21 cellular contexts compared by ENCODE assay signal in genomic region chr20:58838174-58838573, GRCh38. TPM values are rescaled to one million over a fixed set of nuclear protein-coding genes. Genes with fewer than 3 reads are reported as not detected.
"Had no signal": no experiment of that assay in that cellular context is flagged by ENCODE, and none has a peak within 500 bp of the region (broad histone marks: within the 10 kb centered on the region; RNA-seq: fewer than 3 reads in every experiment).

No MANE protein-coding gene starts in this region.

- DNase-seq: activated CD4-positive, alpha-beta T cell treated with anti-CD3 and anti-CD28 coated beads for 48 hours; activated CD8-positive, alpha-beta memory T cell treated with anti-CD3 and anti-CD28 coated beads, Interleukin-2, amount 50 U/mL, for 48 hours; activated naive CD8-positive, alpha-beta T cell treated with anti-CD3 and anti-CD28 coated beads for 36 hours; dermis blood vessel endothelial cell; effector memory CD8-positive, alpha-beta T cell; gastrocnemius medialis; heart left ventricle; lower lobe of right lung; nephron progenitor cell; occipital lobe; right cardiac atrium; small intestine; stimulated activated CD4-positive, alpha-beta T cell treated with anti-CD3 and anti-CD28 coated beads, Interleukin-4, amount 100 ng/mL, for 24 hours; stimulated activated CD8-positive, alpha-beta memory T cell treated with anti-CD3 and anti-CD28 coated beads, Interleukin-4, amount 100 ng/mL, for 48 hours; stimulated activated naive CD8-positive, alpha-beta T cell treated with anti-CD3 and anti-CD28 coated beads, Interleukin-15, Interleukin-2, amounts not matched to agents 100 U/mL and 50 U/mL, for 24 hours; transverse colon had no signal

- H3K27ac ChIP-seq: breast epithelium, epithelial cell of prostate, gastrocnemius medialis, heart left ventricle, lower lobe of right lung, transverse colon had no signal

- H3K36me3 Mint-ChIP-seq: immature natural killer cell had no signal

- H3K4me1 ChIP-seq: breast epithelium, lower lobe of right lung had no signal

- H3K9me3 ChIP-seq: breast epithelium, gastrocnemius medialis, heart left ventricle, lower lobe of right lung, transverse colon had no signal

- FAIRE-seq: small intestine had no signal

- ATAC-seq: gastrocnemius medialis, heart left ventricle, lower lobe of right lung, right cardiac atrium had no signal

- H3K9me3 Mint-ChIP-seq: activated naive CD8-positive, alpha-beta T cell treated with anti-CD3 and anti-CD28 coated beads for 36 hours; activated T-helper 1 cell treated with anti-CD3 and anti-CD28 coated beads, Interleukin-12 subunit alpha, Interleukin-12 subunit beta, Interleukin-2, Interleukin-4 antibody, amounts not matched to agents 30 ng/mL and 10 ng/mL and 1 ng/mL, durations not matched to agents 14 hours and 24 hours and 36 hours; effector memory CD8-positive, alpha-beta T cell; immature natural killer cell had no signal

- H3K4me3 Mint-ChIP-seq: activated naive CD8-positive, alpha-beta T cell treated with anti-CD3 and anti-CD28 coated beads for 36 hours; activated T-helper 1 cell treated with anti-CD3 and anti-CD28 coated beads, Interleukin-12 subunit alpha, Interleukin-12 subunit beta, Interleukin-2, Interleukin-4 antibody, amounts not matched to agents 30 ng/mL and 10 ng/mL and 1 ng/mL, durations not matched to agents 14 hours and 24 hours and 36 hours; effector memory CD8-positive, alpha-beta T cell; nephron progenitor cell had no signal

- H3K27ac Mint-ChIP-seq: activated naive CD8-positive, alpha-beta T cell treated with anti-CD3 and anti-CD28 coated beads for 36 hours; activated T-helper 1 cell treated with anti-CD3 and anti-CD28 coated beads, Interleukin-12 subunit alpha, Interleukin-12 subunit beta, Interleukin-2, Interleukin-4 antibody, amounts not matched to agents 30 ng/mL and 10 ng/mL and 1 ng/mL, durations not matched to agents 14 hours and 24 hours and 36 hours; nephron progenitor cell; progenitor cell of endocrine pancreas had no signal

- H3K36me3 ChIP-seq: breast epithelium, gastrocnemius medialis, heart left ventricle, lower lobe of right lung, transverse colon had no signal

- H3K4me3 ChIP-seq: breast epithelium, gastrocnemius medialis, heart left ventricle, lower lobe of right lung, transverse colon had no signal

RNA-seq across cellular contexts. Expression of gene GNAS-AS1, which starts 12.5 kb away (rescaled TPM):
- total RNA-seq: dermis blood vessel endothelial cell, gastrocnemius medialis had no signal
- polyA plus RNA-seq: immature natural killer cell had no signal
